In the genomic region with DNA sequence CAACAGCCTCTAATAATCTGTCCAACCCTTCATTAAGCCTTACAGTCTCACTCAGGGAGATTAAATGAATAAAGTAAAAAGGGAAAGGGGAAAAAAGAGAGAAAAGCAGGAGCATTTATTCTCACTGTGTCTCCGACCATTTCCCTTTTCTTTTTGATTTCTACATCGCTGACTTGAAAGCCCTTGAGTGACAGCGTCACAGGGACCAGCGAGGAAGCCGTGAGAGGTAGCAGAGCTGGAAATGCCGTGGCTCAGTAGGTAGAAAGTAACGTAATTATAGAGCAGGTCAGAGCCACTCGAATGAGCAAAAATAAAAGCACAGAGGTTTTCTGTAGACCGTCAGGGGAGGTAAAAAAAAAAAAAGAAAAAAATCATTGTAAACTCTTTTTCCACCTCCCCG, we compare ENCODE assay signal across 2 cellular contexts.
TF ChIP-seq lines count a peak whose summit lies in the region.

No MANE protein-coding gene starts in this region.

TF ChIP-seq in liver, 16 proteins besides CTCF, POLR2A, EP300 and RAD21 (continued from another document):
- TF ChIP-seq, protein P1, sequence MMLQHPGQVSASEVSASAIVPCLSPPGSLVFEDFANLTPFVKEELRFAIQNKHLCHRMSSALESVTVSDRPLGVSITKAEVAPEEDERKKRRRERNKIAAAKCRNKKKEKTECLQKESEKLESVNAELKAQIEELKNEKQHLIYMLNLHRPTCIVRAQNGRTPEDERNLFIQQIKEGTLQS (IDR thresholded peaks at IDR 0.05) = no peak
- TF ChIP-seq RXRA (IDR thresholded peaks at IDR 0.05) = no peak
- TF ChIP-seq, protein P2, sequence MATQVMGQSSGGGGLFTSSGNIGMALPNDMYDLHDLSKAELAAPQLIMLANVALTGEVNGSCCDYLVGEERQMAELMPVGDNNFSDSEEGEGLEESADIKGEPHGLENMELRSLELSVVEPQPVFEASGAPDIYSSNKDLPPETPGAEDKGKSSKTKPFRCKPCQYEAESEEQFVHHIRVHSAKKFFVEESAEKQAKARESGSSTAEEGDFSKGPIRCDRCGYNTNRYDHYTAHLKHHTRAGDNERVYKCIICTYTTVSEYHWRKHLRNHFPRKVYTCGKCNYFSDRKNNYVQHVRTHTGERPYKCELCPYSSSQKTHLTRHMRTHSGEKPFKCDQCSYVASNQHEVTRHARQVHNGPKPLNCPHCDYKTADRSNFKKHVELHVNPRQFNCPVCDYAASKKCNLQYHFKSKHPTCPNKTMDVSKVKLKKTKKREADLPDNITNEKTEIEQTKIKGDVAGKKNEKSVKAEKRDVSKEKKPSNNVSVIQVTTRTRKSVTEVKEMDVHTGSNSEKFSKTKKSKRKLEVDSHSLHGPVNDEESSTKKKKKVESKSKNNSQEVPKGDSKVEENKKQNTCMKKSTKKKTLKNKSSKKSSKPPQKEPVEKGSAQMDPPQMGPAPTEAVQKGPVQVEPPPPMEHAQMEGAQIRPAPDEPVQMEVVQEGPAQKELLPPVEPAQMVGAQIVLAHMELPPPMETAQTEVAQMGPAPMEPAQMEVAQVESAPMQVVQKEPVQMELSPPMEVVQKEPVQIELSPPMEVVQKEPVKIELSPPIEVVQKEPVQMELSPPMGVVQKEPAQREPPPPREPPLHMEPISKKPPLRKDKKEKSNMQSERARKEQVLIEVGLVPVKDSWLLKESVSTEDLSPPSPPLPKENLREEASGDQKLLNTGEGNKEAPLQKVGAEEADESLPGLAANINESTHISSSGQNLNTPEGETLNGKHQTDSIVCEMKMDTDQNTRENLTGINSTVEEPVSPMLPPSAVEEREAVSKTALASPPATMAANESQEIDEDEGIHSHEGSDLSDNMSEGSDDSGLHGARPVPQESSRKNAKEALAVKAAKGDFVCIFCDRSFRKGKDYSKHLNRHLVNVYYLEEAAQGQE (IDR thresholded peaks at IDR 0.05) = no peak
TF ChIP-seq in liver: peak in this region for 0.

TF ChIP-seq in HepG2, 621 proteins besides CTCF, POLR2A, EP300 and RAD21:
- TF ChIP-seq, protein P3, sequence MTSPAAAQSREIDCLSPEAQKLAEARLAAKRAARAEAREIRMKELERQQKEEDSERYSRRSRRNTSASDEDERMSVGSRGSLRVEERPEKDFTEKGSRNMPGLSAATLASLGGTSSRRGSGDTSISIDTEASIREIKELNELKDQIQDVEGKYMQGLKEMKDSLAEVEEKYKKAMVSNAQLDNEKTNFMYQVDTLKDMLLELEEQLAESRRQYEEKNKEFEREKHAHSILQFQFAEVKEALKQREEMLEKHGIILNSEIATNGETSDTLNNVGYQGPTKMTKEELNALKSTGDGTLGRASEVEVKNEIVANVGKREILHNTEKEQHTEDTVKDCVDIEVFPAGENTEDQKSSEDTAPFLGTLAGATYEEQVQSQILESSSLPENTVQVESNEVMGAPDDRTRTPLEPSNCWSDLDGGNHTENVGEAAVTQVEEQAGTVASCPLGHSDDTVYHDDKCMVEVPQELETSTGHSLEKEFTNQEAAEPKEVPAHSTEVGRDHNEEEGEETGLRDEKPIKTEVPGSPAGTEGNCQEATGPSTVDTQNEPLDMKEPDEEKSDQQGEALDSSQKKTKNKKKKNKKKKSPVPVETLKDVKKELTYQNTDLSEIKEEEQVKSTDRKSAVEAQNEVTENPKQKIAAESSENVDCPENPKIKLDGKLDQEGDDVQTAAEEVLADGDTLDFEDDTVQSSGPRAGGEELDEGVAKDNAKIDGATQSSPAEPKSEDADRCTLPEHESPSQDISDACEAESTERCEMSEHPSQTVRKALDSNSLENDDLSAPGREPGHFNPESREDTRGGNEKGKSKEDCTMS (CRISPR knock-in tag; conservative IDR thresholded peaks at IDR 0.05) = no peak
